1 cellular context compared by ENCODE assay signal in the genomic region with DNA sequence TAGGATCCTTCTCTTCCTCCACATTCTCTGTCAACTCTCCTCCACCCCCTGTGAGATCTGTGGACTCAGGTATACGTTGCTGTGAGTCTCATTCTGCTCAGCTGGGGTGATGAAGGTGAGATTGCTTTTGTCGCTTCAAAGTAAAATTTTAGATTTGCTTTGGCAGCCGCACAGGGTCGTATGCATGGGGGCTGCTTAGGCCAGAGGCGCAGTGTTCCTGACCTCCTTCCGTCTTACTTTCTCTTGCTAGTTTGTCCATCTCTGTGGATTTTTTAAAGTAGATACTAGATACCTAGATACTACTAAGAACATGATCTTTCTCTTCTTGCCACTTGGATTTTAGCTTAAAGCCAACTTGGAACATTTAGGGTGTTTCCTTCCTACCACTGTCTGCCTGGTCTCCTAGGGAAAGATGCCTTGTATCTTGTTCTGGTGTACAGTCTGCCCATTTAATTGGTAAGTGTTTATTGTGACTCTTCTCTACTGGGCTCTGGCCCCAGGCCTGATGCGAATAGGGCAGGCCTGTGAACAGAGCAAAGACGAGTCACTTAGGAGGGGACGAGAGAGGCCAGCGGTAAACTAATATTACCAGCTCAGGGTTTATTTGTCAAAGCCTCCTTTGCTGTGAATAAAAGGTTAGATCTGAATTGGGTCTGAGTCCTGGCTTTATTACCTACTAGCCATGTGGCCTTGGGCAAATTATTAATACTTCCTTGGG.
TF ChIP-seq lines count a peak whose summit lies in the region.

No MANE protein-coding gene starts in this region.

TF ChIP-seq in GM12878, 131 proteins besides CTCF, POLR2A, EP300 and RAD21:
- TF ChIP-seq CEBPB (IDR thresholded peaks at IDR 0.05; ENCODE audit: borderline replicate concordance in 1 of 2, low read depth in 2 of 2, low read length in 2 of 2) (0 out of 4 replicates have a peak, but pooled peaks of 1 of the 2 experiments have one; percentile 1), CHD4 (IDR thresholded peaks at IDR 0.05) (no peak), MTA2 (IDR thresholded peaks at IDR 0.05; ENCODE audit: low read depth) (no peak), BACH1 (IDR thresholded peaks at IDR 0.05; ENCODE audit: borderline replicate concordance) (0 out of 2 replicates have a peak, but pooled peaks have one; percentile 19), NR2C2 (IDR thresholded peaks at IDR 0.05; ENCODE audit: borderline replicate concordance, control insufficient read depth, insufficient read length, low read depth) (no peak), ZBED1 (IDR thresholded peaks at IDR 0.05; ENCODE audit: borderline replicate concordance) (0 out of 2 replicates have a peak, but pooled peaks have one; percentile 21), PML (IDR thresholded peaks at IDR 0.05; ENCODE audit: low read length) (no peak), POLR2AphosphoS5 (IDR thresholded peaks at IDR 0.05; ENCODE audit: low read length) (0 out of 2 replicates have a peak, but pooled peaks have one; percentile 29), LARP7 (IDR thresholded peaks at IDR 0.05) (no peak), JUND (IDR thresholded peaks at IDR 0.05; ENCODE audit: low read depth, low read length) (no peak), KDM1A (IDR thresholded peaks at IDR 0.05; ENCODE audit: borderline replicate concordance) (no peak)
- TF ChIP-seq, protein P1, sequence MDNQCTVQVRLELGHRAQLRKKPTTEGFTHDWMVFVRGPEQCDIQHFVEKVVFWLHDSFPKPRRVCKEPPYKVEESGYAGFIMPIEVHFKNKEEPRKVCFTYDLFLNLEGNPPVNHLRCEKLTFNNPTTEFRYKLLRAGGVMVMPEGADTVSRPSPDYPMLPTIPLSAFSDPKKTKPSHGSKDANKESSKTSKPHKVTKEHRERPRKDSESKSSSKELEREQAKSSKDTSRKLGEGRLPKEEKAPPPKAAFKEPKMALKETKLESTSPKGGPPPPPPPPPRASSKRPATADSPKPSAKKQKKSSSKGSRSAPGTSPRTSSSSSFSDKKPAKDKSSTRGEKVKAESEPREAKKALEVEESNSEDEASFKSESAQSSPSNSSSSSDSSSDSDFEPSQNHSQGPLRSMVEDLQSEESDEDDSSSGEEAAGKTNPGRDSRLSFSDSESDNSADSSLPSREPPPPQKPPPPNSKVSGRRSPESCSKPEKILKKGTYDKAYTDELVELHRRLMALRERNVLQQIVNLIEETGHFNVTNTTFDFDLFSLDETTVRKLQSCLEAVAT (IDR thresholded peaks at IDR 0.05): peak; percentile 73
- TF ChIP-seq, protein P2, sequence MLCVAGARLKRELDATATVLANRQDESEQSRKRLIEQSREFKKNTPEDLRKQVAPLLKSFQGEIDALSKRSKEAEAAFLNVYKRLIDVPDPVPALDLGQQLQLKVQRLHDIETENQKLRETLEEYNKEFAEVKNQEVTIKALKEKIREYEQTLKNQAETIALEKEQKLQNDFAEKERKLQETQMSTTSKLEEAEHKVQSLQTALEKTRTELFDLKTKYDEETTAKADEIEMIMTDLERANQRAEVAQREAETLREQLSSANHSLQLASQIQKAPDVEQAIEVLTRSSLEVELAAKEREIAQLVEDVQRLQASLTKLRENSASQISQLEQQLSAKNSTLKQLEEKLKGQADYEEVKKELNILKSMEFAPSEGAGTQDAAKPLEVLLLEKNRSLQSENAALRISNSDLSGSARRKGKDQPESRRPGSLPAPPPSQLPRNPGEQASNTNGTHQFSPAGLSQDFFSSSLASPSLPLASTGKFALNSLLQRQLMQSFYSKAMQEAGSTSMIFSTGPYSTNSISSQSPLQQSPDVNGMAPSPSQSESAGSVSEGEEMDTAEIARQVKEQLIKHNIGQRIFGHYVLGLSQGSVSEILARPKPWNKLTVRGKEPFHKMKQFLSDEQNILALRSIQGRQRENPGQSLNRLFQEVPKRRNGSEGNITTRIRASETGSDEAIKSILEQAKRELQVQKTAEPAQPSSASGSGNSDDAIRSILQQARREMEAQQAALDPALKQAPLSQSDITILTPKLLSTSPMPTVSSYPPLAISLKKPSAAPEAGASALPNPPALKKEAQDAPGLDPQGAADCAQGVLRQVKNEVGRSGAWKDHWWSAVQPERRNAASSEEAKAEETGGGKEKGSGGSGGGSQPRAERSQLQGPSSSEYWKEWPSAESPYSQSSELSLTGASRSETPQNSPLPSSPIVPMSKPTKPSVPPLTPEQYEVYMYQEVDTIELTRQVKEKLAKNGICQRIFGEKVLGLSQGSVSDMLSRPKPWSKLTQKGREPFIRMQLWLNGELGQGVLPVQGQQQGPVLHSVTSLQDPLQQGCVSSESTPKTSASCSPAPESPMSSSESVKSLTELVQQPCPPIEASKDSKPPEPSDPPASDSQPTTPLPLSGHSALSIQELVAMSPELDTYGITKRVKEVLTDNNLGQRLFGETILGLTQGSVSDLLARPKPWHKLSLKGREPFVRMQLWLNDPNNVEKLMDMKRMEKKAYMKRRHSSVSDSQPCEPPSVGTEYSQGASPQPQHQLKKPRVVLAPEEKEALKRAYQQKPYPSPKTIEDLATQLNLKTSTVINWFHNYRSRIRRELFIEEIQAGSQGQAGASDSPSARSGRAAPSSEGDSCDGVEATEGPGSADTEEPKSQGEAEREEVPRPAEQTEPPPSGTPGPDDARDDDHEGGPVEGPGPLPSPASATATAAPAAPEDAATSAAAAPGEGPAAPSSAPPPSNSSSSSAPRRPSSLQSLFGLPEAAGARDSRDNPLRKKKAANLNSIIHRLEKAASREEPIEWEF (IDR thresholded peaks at IDR 0.05; ENCODE audit: insufficient replicate concordance, low read depth, low read length): no peak
